8 cellular contexts compared by ENCODE assay signal in genomic region chr21:36069713-36070573, GRCh38. TPM values are rescaled to one million over a fixed set of nuclear protein-coding genes. Genes with fewer than 3 reads are reported as not detected.
DNase-seq lines count a peak whose midpoint lies in the region; ATAC-seq and TF ChIP-seq lines count a peak whose summit lies in the region.

Gene CBR1 (plus strand): TSS chr21:36070024. CDS start chr21:36070116, 92 bp downstream.

- TF ChIP-seq CTCF in AG04450 (IDR thresholded peaks at IDR 0.05; ENCODE audit: low read depth, low read length) (no peak), coronary artery (IDR thresholded peaks at IDR 0.05) (no peak)

- H3K27ac ChIP-seq in AG04450 (ENCODE audit: low read depth, low read length) (peak within 1 kb of the TSS; percentile 81), coronary artery (peak within 1 kb of the TSS; percentile 52 to 91)

- H3K9me3 ChIP-seq in AG04450 (ENCODE audit: control insufficient read depth, insufficient read depth, low read length) = peaks cover 6% of the 10 kb centered on the region

- intact Hi-C loops in left colon (cut with DNase I, micrococcal nuclease) = no loop called here

- H3K27me3 ChIP-seq in AG04450 (ENCODE audit: control insufficient read depth, insufficient read depth, low read length) = no peaks in the 10 kb centered on the region

- CTCF ChIA-PET in AG04450 (lab: Charles Lee) = interaction anchor here (0.8 to 2.2 kb wide), 3 partner anchors 18 to 43 kb away, joined by 3 to 7 read pairs (median 3); no protein-coding TSS in a partner anchor

- H3K4me3 ChIP-seq in AG04450 (ENCODE audit: low read depth, low read length) (peak within 1 kb of the TSS; percentile 97), coronary artery (peak within 1 kb of the TSS; percentile 96)

- POLR2A ChIA-PET in AG04450 (lab: Yijun Ruan, JAX) = interaction anchor here (0.6 to 2.4 kb wide), 7 partner anchors 10 to 238 kb away, joined by 3 to 27 read pairs (median 3); partner anchors contain the start of gene SETD4

- ATAC-seq in GM19023 (IDR thresholded peaks at IDR 0.05; ENCODE audit: unreplicated experiment) = peak; percentile 98
- ATAC-seq in HG03280 (IDR thresholded peaks at IDR 0.05; ENCODE audit: unreplicated experiment) = peak; percentile 99
- ATAC-seq in left colon = peak; percentile 91

- peak; percentile 87 for DNase-seq in AG04450 (ENCODE audit: low read depth, low spot score)
- DNase-seq in NCI-H510A (lab: John Stamatoyannopoulos, UW) = peak; percentile 77
- peak; percentile 82 for DNase-seq in activated CD4-positive, alpha-beta T cell treated with anti-CD3 and anti-CD28 coated beads, Interleukin-2, amount 50 U/mL, for 1 hour
- peak; percentile 96 for DNase-seq in coronary artery (ENCODE audit: low spot score)
- peak; percentile 94 to 98 for DNase-seq in left colon
- peak; percentile 80 to 88 for DNase-seq in stimulated activated CD4-positive, alpha-beta T cell treated with anti-CD3 and anti-CD28 coated beads, Interleukin-1b, Interleukin-23, amount 100 ng/mL, for 4 hours (ENCODE audit: low read depth in 2 of 2)

RNA-seq across cellular contexts. Expression of gene CBR1, which starts in this region (rescaled TPM):
- polyA plus RNA-seq in AG04450 (2011; rRNA removed) = 110 and 119 TPM in 2 replicates
- polyA minus RNA-seq in AG04450 (2011; rRNA and poly(A)+ RNA removed) = 47.3 and 51.9 TPM in 2 replicates
- total RNA-seq in left colon = 10 to 100 TPM; 73.4 to 80.5 TPM

Comparison
In these comparisons a context has a peak if more than half of its experiments do, and no peak if none do; other contexts are left out.
1. Peak in every context shown above with its lines: DNase-seq, ATAC-seq, H3K4me3 ChIP-seq and H3K27ac ChIP-seq.